ENCODE assay signal across 11 cellular contexts in genomic region chr1:243496173-243496553, GRCh38.
DNase-seq lines count a peak whose midpoint lies in the region; ATAC-seq and TF ChIP-seq lines count a peak whose summit lies in the region.
"Had no signal": no experiment of that assay in that cellular context is flagged by ENCODE, and none has a peak within 500 bp of the region (broad histone marks: within the 10 kb centered on the region; RNA-seq: fewer than 3 reads in every experiment).

No MANE protein-coding gene starts in this region.

- H3K27ac ChIP-seq in angular gyrus (ENCODE audit: low read depth, low read length) (peak overlapping the region; percentile 90), layer of hippocampus (ENCODE audit: low read depth, low read length) (peak overlapping the region; percentile 86), stomach (peak overlapping the region; percentile 39 to 88 (median 87)), MM.1S (ENCODE audit: low read length) (no peak overlapping the region)

- no peaks in the 10 kb centered on the region for H3K27me3 ChIP-seq in layer of hippocampus (ENCODE audit: control insufficient read depth, insufficient read depth, low read length)
- no peaks in the 10 kb centered on the region for H3K27me3 ChIP-seq in stomach
- H3K27me3 ChIP-seq in MM.1S (replicated peaks; ENCODE audit: insufficient read depth, low read length): no peaks in the 10 kb centered on the region

- no peaks in the 10 kb centered on the region for H3K9me2 ChIP-seq in MM.1S (replicated peaks; ENCODE audit: insufficient read depth, low read length)

- no peak overlapping the region for H2AFZ ChIP-seq in MM.1S (ENCODE audit: low read length)

- TF ChIP-seq POLR2A in stomach (IDR thresholded peaks at IDR 0.05): no peak

- H4K20me1 ChIP-seq in MM.1S (ENCODE audit: insufficient read depth, low read length): no peaks in the 10 kb centered on the region

- no peak for TF ChIP-seq EP300 in stomach (IDR thresholded peaks at IDR 0.05)

- H3K4me3 ChIP-seq in stomach (peak overlapping the region in 1 of 4 donors; percentile 12), MM.1S (ENCODE audit: low read length) (no peak overlapping the region)
- H3K4me3 ChIP-seq: GM12878 had no signal

- no peaks in the 10 kb centered on the region for H3F3A ChIP-seq in MM.1S (ENCODE audit: insufficient read depth, low read length)

- peaks cover 4 to 38% (median 14%) of the 10 kb centered on the region in 4 donors for H3K4me1 ChIP-seq in stomach
- peaks cover 5% of the 10 kb centered on the region; the same call in 1 of the 2 replicates for H3K4me1 ChIP-seq in MM.1S (ENCODE audit: low read length)

- WGBS in stomach, 5 donors: 67 to 85% (median 75%) methylated on average over 15 of the region's 15 CpGs

- H3K9me3 ChIP-seq in stomach: no peaks in the 10 kb centered on the region
- H3K9me3 ChIP-seq in MM.1S (replicated peaks; ENCODE audit: insufficient read depth, low read length): no peaks in the 10 kb centered on the region

- H3K4me2 ChIP-seq in MM.1S (ENCODE audit: low read depth, low read length): no peak overlapping the region

- no peak for DNase-seq in stomach
- no peak for DNase-seq in MM.1S
- no peak for DNase-seq in SIG-M5 (lab: John Stamatoyannopoulos, UW)
- no peak for DNase-seq in T-helper 2 cell
- DNase-seq: T-helper 9 cell had no signal

- ATAC-seq in HG02759 (IDR thresholded peaks at IDR 0.05; ENCODE audit: unreplicated experiment) (peak; percentile 44), GM18861 (IDR thresholded peaks at IDR 0.05; ENCODE audit: unreplicated experiment) (no peak)
- ATAC-seq: GM12878, left colon had no signal

- H3K36me3 ChIP-seq in stomach (peaks cover 0 to 28% (median 23%) of the 10 kb centered on the region in 4 donors), MM.1S (replicated peaks; ENCODE audit: insufficient read depth, low read length) (no peaks in the 10 kb centered on the region)

- no peaks in the 10 kb centered on the region for H3K79me2 ChIP-seq in MM.1S (ENCODE audit: low read length)

- no peak overlapping the region for H3K9ac ChIP-seq in MM.1S (ENCODE audit: low read length)

- intact Hi-C loops in stomach (cut with DNase I; ENCODE audit: low total_unique reads): no loop called here

- TF ChIP-seq CTCF in stomach (IDR thresholded peaks at IDR 0.05) (no peak), MM.1S (IDR thresholded peaks at IDR 0.05; ENCODE audit: low read length) (no peak)
